Comparison of ENCODE assay signal across 8 cellular contexts in genomic region chr11:57527056-57527631, GRCh38. TPM values are rescaled to one million over a fixed set of nuclear protein-coding genes. Genes with fewer than 3 reads are reported as not detected.
DNase-seq lines count a peak whose midpoint lies in the region; ATAC-seq and TF ChIP-seq lines count a peak whose summit lies in the region.

No MANE protein-coding gene starts in this region.

- no peak overlapping the region for H3K4me3 ChIP-seq in astrocyte of the cerebellum (ENCODE audit: low read depth, low read length)
- no peak overlapping the region for H3K4me3 ChIP-seq in iPS-20b (ENCODE audit: low read length)

- in situ Hi-C loops in astrocyte of the cerebellum (cut with HindIII; ENCODE audit: low sequenced_read_pairs) = no loop called here

- no peak overlapping the region for H3K27ac ChIP-seq in iPS-20b (ENCODE audit: low read length)

- peak; percentile 85 for TF ChIP-seq CTCF in astrocyte of the cerebellum (IDR thresholded peaks at IDR 0.05; ENCODE audit: low read depth, low read length, missing control alignments)

- DNase-seq in M059J (ENCODE audit: low read depth) (peak; percentile 53), T-helper 22 cell (ENCODE audit: low read depth) (peak; percentile 30), astrocyte of the cerebellum (ENCODE audit: low read depth) (peak; percentile 45)
- peak; percentile 81 for DNase-seq in stimulated activated CD4-positive, alpha-beta T cell treated with anti-CD3 and anti-CD28 coated beads, Interleukin-15, amount 100 ng/mL, for 24 hours

- ATAC-seq in GM19328 (IDR thresholded peaks at IDR 0.05; ENCODE audit: unreplicated experiment) (no peak), GM18870 (IDR thresholded peaks at IDR 0.05; ENCODE audit: unreplicated experiment) (no peak)

- peak overlapping the region; percentile 10; the same call in 1 of the 2 replicates for H3K9ac ChIP-seq in ES-I3 (ENCODE audit: low read depth, low read length)
- peak overlapping the region; percentile 30; the same call in 1 of the 2 replicates for H3K9ac ChIP-seq in iPS-20b (ENCODE audit: low read depth, low read length)

- H3K9me3 ChIP-seq in ES-I3 (ENCODE audit: control insufficient read depth, insufficient read depth, low read length) = peaks cover 4% of the 10 kb centered on the region; the same call in 1 of the 2 replicates
- no peaks in the 10 kb centered on the region for H3K9me3 ChIP-seq in iPS-20b (ENCODE audit: insufficient read depth, low read depth, low read length)

- H3K4me1 ChIP-seq in ES-I3 (ENCODE audit: insufficient read depth, low read length) (peaks cover 10% of the 10 kb centered on the region), iPS-20b (ENCODE audit: insufficient read depth, low read length) (peaks cover 5% of the 10 kb centered on the region; the same call in 1 of the 2 replicates)

- peaks cover 11% of the 10 kb centered on the region for H3K36me3 ChIP-seq in ES-I3 (ENCODE audit: insufficient read depth, low read length)
- peaks cover 16% of the 10 kb centered on the region for H3K36me3 ChIP-seq in iPS-20b (ENCODE audit: insufficient read depth, low read depth, low read length)

- H3K27me3 ChIP-seq in iPS-20b (ENCODE audit: insufficient read depth, low read length) = no peaks in the 10 kb centered on the region

RNA-seq across cellular contexts. Expression of gene TIMM10, which starts 3.4 kb away (rescaled TPM):
- total RNA-seq in M059J (2014; rRNA removed; shearing (Covaris generic)) = 44.6 and 47.9 TPM in 2 replicates

RNA-seq across cellular contexts. Expression of gene SMTNL1, which starts 10.3 kb away (rescaled TPM):
- not detected in 2 replicates for total RNA-seq in M059J (2014; rRNA removed; shearing (Covaris generic))

RNA-seq across cellular contexts. Expression of gene SLC43A1, which starts 11.6 kb away (rescaled TPM):
- 4.8 and 6.9 TPM in 2 replicates for total RNA-seq in M059J (2014; rRNA removed; shearing (Covaris generic))

RNA-seq across cellular contexts. Expression of gene UBE2L6, which starts 40.3 kb away (rescaled TPM):
- total RNA-seq in M059J (2014; rRNA removed; shearing (Covaris generic)) = 269 and 314 TPM in 2 replicates

Comparison
In these comparisons a context has a peak if more than half of its experiments do, and no peak if none do; other contexts are left out.
1. DNase-seq: peak in every context shown above with its lines; median percentile 81 in stimulated activated CD4-positive, alpha-beta T cell treated with anti-CD3 and anti-CD28 coated beads, Interleukin-15, amount 100 ng/mL, for 24 hours; 53 in M059J; 45 in astrocyte of the cerebellum; 30 in T-helper 22 cell.